Comparison of ENCODE assay signal across 15 cellular contexts in the genomic region with DNA sequence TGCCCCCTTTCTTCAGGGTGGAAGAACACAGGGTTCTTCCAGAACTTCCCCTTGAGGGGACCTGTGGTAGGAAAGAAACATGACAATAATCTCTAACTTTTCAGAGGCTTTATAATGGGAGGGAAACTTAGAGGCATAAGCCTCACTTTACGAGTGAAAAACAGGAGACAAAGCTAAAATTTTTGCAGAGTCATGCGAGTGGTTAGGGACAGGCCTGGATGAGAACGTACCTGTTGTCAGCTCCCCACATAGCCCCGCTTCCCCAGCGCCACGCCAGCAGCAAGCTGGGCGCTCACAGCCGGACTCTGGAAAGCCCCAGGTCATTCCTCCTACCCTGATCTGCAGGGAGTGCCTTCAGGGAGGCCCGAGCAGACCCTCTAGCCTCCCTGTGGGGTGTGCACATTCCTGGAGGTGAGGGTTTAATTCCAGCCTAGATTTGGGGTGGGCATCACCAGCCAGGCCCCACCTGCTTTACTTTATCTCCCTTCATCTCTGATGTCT. TPM values are rescaled to one million over a fixed set of nuclear protein-coding genes. Genes with fewer than 3 reads are reported as not detected.
A peak's percentile ranks its signal among the peaks of the same experiment; 100 is the strongest.
DNase-seq lines count a peak whose midpoint lies in the region; ATAC-seq and TF ChIP-seq lines count a peak whose summit lies in the region.
"Had no signal": no experiment of that assay in that cellular context is flagged by ENCODE, and none has a peak within 500 bp of the region (broad histone marks: within the 10 kb centered on the region; RNA-seq: fewer than 3 reads in every experiment).

No MANE protein-coding gene starts in this region.

- no peak overlapping the region for H3K9ac ChIP-seq in rectal smooth muscle tissue (ENCODE audit: low read length)

- H3K4me3 Mint-ChIP-seq in CD8-positive, alpha-beta memory T cell = peak overlapping the region in 1 of 7 donors; percentile 38

- H3K27me3 ChIP-seq in CD8-positive, alpha-beta memory T cell (ENCODE audit: insufficient read depth, low read length, poor library complexity, severe bottlenecking) = no peaks in the 10 kb centered on the region
- no peaks in the 10 kb centered on the region for H3K27me3 ChIP-seq in gastroesophageal sphincter
- H3K27me3 ChIP-seq in rectal smooth muscle tissue (ENCODE audit: control insufficient read depth, insufficient read depth, low read length) = no peaks in the 10 kb centered on the region

- ATAC-seq in gastroesophageal sphincter = no peak
- no peak for ATAC-seq in GM21515 (IDR thresholded peaks at IDR 0.05; ENCODE audit: unreplicated experiment)
- no peak for ATAC-seq in HG02610 (IDR thresholded peaks at IDR 0.05; ENCODE audit: unreplicated experiment)
- ATAC-seq: mucosa of descending colon had no signal

- DNase-seq in CD8-positive, alpha-beta memory T cell = no peak
- DNase-seq in NCI-H345 treated with DMSO at 0.1 percent for 48 hours (lab: John Stamatoyannopoulos, UW; ENCODE audit: unreplicated experiment) (no peak), amygdala (lab: John Stamatoyannopoulos, UW) (no peak)
- DNase-seq: activated CD4-positive, alpha-beta T cell treated with anti-CD3 and anti-CD28 coated beads, Interleukin-2, amount 50 U/mL, for 48 hours; activated naive CD4-positive, alpha-beta T cell; mucosa of descending colon; NCI-H1694 treated with DMSO at 0.1 percent for 48 hours; NCI-H524 treated with DMSO at 0.1 percent for 48 hours; RPMI8226 had no signal

- no peak for TF ChIP-seq EP300 in gastroesophageal sphincter (IDR thresholded peaks at IDR 0.05)

- peak in 1 of 4 experiments; percentile 12 for TF ChIP-seq CTCF in gastroesophageal sphincter (IDR thresholded peaks at IDR 0.05)

- H3K4me1 ChIP-seq in CD8-positive, alpha-beta memory T cell (ENCODE audit: insufficient read depth, low read length) = peaks cover 22% of the 10 kb centered on the region
- H3K4me1 ChIP-seq in gastroesophageal sphincter = peaks cover 0 to 69% (median 14%) of the 10 kb centered on the region in 3 donors
- peaks cover 31% of the 10 kb centered on the region for H3K4me1 ChIP-seq in rectal smooth muscle tissue (ENCODE audit: control insufficient read depth, insufficient read depth, low read length)

- H3K27ac ChIP-seq in CD8-positive, alpha-beta memory T cell (ENCODE audit: low read depth, low read length) = peak overlapping the region; percentile 50
- peak overlapping the region; percentile 96 for H3K27ac ChIP-seq in KOPT-K1 (ENCODE audit: low read depth, low read length, poor library complexity, severe bottlenecking)
- peak overlapping the region in 3 of 4 donors; percentile 76 to 78 (median 77) for H3K27ac ChIP-seq in gastroesophageal sphincter
- peak overlapping the region; percentile 84 for H3K27ac ChIP-seq in rectal smooth muscle tissue (ENCODE audit: low read depth, low read length)

- H3K27me3 Mint-ChIP-seq in CD8-positive, alpha-beta memory T cell = no peaks in the 10 kb centered on the region

- CTCF ChIA-PET in CD8-positive, alpha-beta memory T cell (lab: Charles Lee) = interaction anchor here (1.1 to 1.2 kb wide), 2 partner anchors 9 to 47 kb away, joined by 3 read pairs; no protein-coding TSS in a partner anchor

- H3K4me1 Mint-ChIP-seq in CD8-positive, alpha-beta memory T cell = peaks cover 25 to 41% (median 26%) of the 10 kb centered on the region in 3 donors

- no peak for TF ChIP-seq POLR2A in gastroesophageal sphincter (IDR thresholded peaks at IDR 0.05)

- POLR2A ChIA-PET in CD8-positive, alpha-beta memory T cell (lab: Charles Lee) = no interaction called here

- H3K36me3 ChIP-seq in CD8-positive, alpha-beta memory T cell (ENCODE audit: insufficient read depth, low read length) = no peaks in the 10 kb centered on the region
- H3K36me3 ChIP-seq in KOPT-K1 (ENCODE audit: insufficient read depth, low read length) (no peaks in the 10 kb centered on the region), gastroesophageal sphincter (no peaks in the 10 kb centered on the region), rectal smooth muscle tissue (ENCODE audit: control insufficient read depth, insufficient read depth, low read length) (no peaks in the 10 kb centered on the region)

- H3K9me3 ChIP-seq in CD8-positive, alpha-beta memory T cell (ENCODE audit: low read length) = no peaks in the 10 kb centered on the region
- H3K9me3 ChIP-seq in KOPT-K1 (ENCODE audit: insufficient read depth, low read length, poor library complexity, severe bottlenecking) (no peaks in the 10 kb centered on the region), gastroesophageal sphincter (no peaks in the 10 kb centered on the region)
- H3K9me3 ChIP-seq: mucosa of descending colon had no signal

- H3K4me3 ChIP-seq in CD8-positive, alpha-beta memory T cell (ENCODE audit: low read length) = no peak overlapping the region
- H3K4me3 ChIP-seq in gastroesophageal sphincter = no peak overlapping the region
- no peak overlapping the region for H3K4me3 ChIP-seq in rectal smooth muscle tissue (ENCODE audit: low read length)
- H3K4me3 ChIP-seq: mucosa of descending colon had no signal

- H3K9me3 Mint-ChIP-seq in CD8-positive, alpha-beta memory T cell = no peaks in the 10 kb centered on the region
- H3K9me3 Mint-ChIP-seq: IgD-negative memory B cell had no signal

- H3K27ac Mint-ChIP-seq in CD8-positive, alpha-beta memory T cell = peak overlapping the region in 1 of 8 donors; percentile 69
- H3K27ac Mint-ChIP-seq: IgD-negative memory B cell had no signal

- WGBS in gastroesophageal sphincter (ENCODE audit: low coverage in 1 of 2), 2 donors = 77 to 95% methylated on average over 8 to 9 of the region's 9 CpGs

- H3K36me3 Mint-ChIP-seq in CD8-positive, alpha-beta memory T cell = no peaks in the 10 kb centered on the region
- H3K36me3 Mint-ChIP-seq: IgD-negative memory B cell had no signal

RNA-seq across cellular contexts. Expression of gene LDHD, which starts 53.6 kb away (rescaled TPM):
- total RNA-seq in CD8-positive, alpha-beta memory T cell = not detected
- polyA plus RNA-seq in CD8-positive, alpha-beta memory T cell = 0.10 TPM
- 10 to 100 TPM in 2 of 4 donors, 1 to 10 TPM in 2; 5.1 to 12.8 (median 8.6) TPM for total RNA-seq in gastroesophageal sphincter
- polyA plus RNA-seq: IgD-negative memory B cell had no signal

Comparison
In these comparisons a context has a peak if more than half of its experiments do, and no peak if none do; other contexts are left out.
1. RNA of gene LDHD, which starts 53.6 kb away (total RNA-seq): 5.1 to 12.8 TPM in gastroesophageal sphincter; not detected in CD8-positive, alpha-beta memory T cell; every median in the first group is over 4 times any median in the second.
2. Peak in every context shown above with its lines, with median percentiles within 50 percentile points of each other: H3K27ac ChIP-seq.